Comparison of ENCODE assay signal across 8 cellular contexts in genomic region chr9:136671646-136672430, GRCh38. TPM values are rescaled to one million over a fixed set of nuclear protein-coding genes. Genes with fewer than 3 reads are reported as not detected.
DNase-seq lines count a peak whose midpoint lies in the region; ATAC-seq and TF ChIP-seq lines count a peak whose summit lies in the region.

No MANE protein-coding gene starts in this region.

- H3K79me2 ChIP-seq in OCI-LY1 (ENCODE audit: insufficient read depth, low read length): no peaks in the 10 kb centered on the region

- no peaks in the 10 kb centered on the region for H3K9me3 Mint-ChIP-seq in activated naive CD8-positive, alpha-beta T cell treated with anti-CD3 and anti-CD28 coated beads, Interleukin-2, amount 10 ng/mL, durations not matched to agents 7 days and 5 days

- H4K20me1 ChIP-seq in OCI-LY1 (ENCODE audit: insufficient read depth, low read length): no peaks in the 10 kb centered on the region

- H3K27me3 ChIP-seq in OCI-LY1 (ENCODE audit: insufficient read depth, low read length) (peaks cover 12% of the 10 kb centered on the region; the same call in 1 of the 2 replicates), thyroid gland (no peaks in the 10 kb centered on the region)

- TF ChIP-seq POLR2A in thyroid gland (IDR thresholded peaks at IDR 0.05) (no peak), lower leg skin (IDR thresholded peaks at IDR 0.05) (no peak)

- no peak overlapping the region for H3K4me3 ChIP-seq in GM12864 (ENCODE audit: low read depth, low read length)
- no peak overlapping the region for H3K4me3 ChIP-seq in OCI-LY1 (ENCODE audit: low read depth, low read length, poor library complexity, severe bottlenecking)
- H3K4me3 ChIP-seq in thyroid gland (replicated peaks in 1 of 3): no peak overlapping the region
- H3K4me3 ChIP-seq in lower leg skin (ENCODE audit: low read depth, poor library complexity, severe bottlenecking): no peak overlapping the region

- ATAC-seq in activated naive CD8-positive, alpha-beta T cell treated with anti-CD3 and anti-CD28 coated beads, Interleukin-2, amount 10 ng/mL, durations not matched to agents 7 days and 5 days (ENCODE audit: low read depth): peak; percentile 31
- ATAC-seq in left lobe of liver (peak; percentile 29), GM21528 (IDR thresholded peaks at IDR 0.05; ENCODE audit: low FRiP score, unreplicated experiment) (no peak)

- peaks cover 5% of the 10 kb centered on the region for H3K4me1 Mint-ChIP-seq in activated naive CD8-positive, alpha-beta T cell treated with anti-CD3 and anti-CD28 coated beads, Interleukin-2, amount 10 ng/mL, durations not matched to agents 7 days and 5 days

- H3K9me3 ChIP-seq in OCI-LY1 (ENCODE audit: low read length): no peaks in the 10 kb centered on the region
- H3K9me3 ChIP-seq in thyroid gland: no peaks in the 10 kb centered on the region

- WGBS in thyroid gland, 2 donors: 20 to 80% methylated on average over 3 to 7 of the region's 27 CpGs
- WGBS in lower leg skin, 2 donors: 46 to 48% methylated on average over 21 to 23 of the region's 27 CpGs

- H3F3A ChIP-seq in OCI-LY1 (ENCODE audit: insufficient read depth, low read length): no peaks in the 10 kb centered on the region

- H3K9me2 ChIP-seq in OCI-LY1 (ENCODE audit: low read depth, low read length): no peaks in the 10 kb centered on the region

- no peak overlapping the region for H3K4me3 Mint-ChIP-seq in activated naive CD8-positive, alpha-beta T cell treated with anti-CD3 and anti-CD28 coated beads, Interleukin-2, amount 10 ng/mL, durations not matched to agents 7 days and 5 days

- H3K27me3 Mint-ChIP-seq in activated naive CD8-positive, alpha-beta T cell treated with anti-CD3 and anti-CD28 coated beads, Interleukin-2, amount 10 ng/mL, durations not matched to agents 7 days and 5 days: no peaks in the 10 kb centered on the region

- H3K27ac ChIP-seq in OCI-LY1 (ENCODE audit: low read depth, low read length, poor library complexity, severe bottlenecking) (no peak overlapping the region), thyroid gland (no peak overlapping the region)

- H2AFZ ChIP-seq in OCI-LY1 (ENCODE audit: low read length): no peak overlapping the region

- H3K27ac Mint-ChIP-seq in activated naive CD8-positive, alpha-beta T cell treated with anti-CD3 and anti-CD28 coated beads, Interleukin-2, amount 10 ng/mL, durations not matched to agents 7 days and 5 days: no peak overlapping the region

- no peak overlapping the region for H3K9ac ChIP-seq in OCI-LY1 (ENCODE audit: low read length)

- intact Hi-C loops in thyroid gland (cut with DNase I): no loop called here
- intact Hi-C loops in lower leg skin (cut with DNase I; ENCODE audit: low total_unique reads): no loop called here

- POLR2A ChIA-PET in activated naive CD8-positive, alpha-beta T cell treated with anti-CD3 and anti-CD28 coated beads, Interleukin-2, amount 10 ng/mL, durations not matched to agents 7 days and 5 days (lab: Charles Lee): interaction anchor here (1.0 to 2.3 kb wide), 4 partner anchors 11 to 94 kb away, joined by 3 to 9 read pairs (median 3); partner anchors contain the start of gene AGPAT2

- DNase-seq in GM12864 (ENCODE audit: low read depth): no peak
- DNase-seq in activated naive CD8-positive, alpha-beta T cell treated with anti-CD3 and anti-CD28 coated beads, Interleukin-2, amount 10 ng/mL, durations not matched to agents 7 days and 5 days: peak; percentile 67
- DNase-seq in left lobe of liver (ENCODE audit: low spot score): no peak
- peak; percentile 36 to 45 for DNase-seq in thyroid gland
- DNase-seq in lower leg skin (ENCODE audit: low spot score in 2 of 2): no peak
- DNase-seq in middle frontal gyrus (ENCODE audit: extremely low spot score, low spot score): no peak

- no peaks in the 10 kb centered on the region for H3K4me1 ChIP-seq in OCI-LY1 (ENCODE audit: insufficient read depth, low read length, severe bottlenecking)
- H3K4me1 ChIP-seq in thyroid gland: peaks cover 0 to 5% of the 10 kb centered on the region in 2 donors

- H3K4me2 ChIP-seq in OCI-LY1 (ENCODE audit: low read length): no peak overlapping the region

- H3K36me3 ChIP-seq in OCI-LY1 (ENCODE audit: insufficient read depth, low read length) (no peaks in the 10 kb centered on the region), thyroid gland (peaks cover 6 to 8% of the 10 kb centered on the region in 2 donors)

- no peaks in the 10 kb centered on the region for H3K36me3 Mint-ChIP-seq in activated naive CD8-positive, alpha-beta T cell treated with anti-CD3 and anti-CD28 coated beads, Interleukin-2, amount 10 ng/mL, durations not matched to agents 7 days and 5 days

- TF ChIP-seq CTCF in GM12864 (IDR thresholded peaks at IDR 0.05; ENCODE audit: low read depth, low read length, missing control alignments) (peak; percentile 87), OCI-LY1 (IDR thresholded peaks at IDR 0.05; ENCODE audit: low read length) (peak; percentile 92), thyroid gland (IDR thresholded peaks at IDR 0.05) (peak; percentile 41 to 83 (median 66)), lower leg skin (IDR thresholded peaks at IDR 0.05) (no peak)

RNA-seq across cellular contexts. Expression of gene EGFL7, which starts 9.1 kb away (rescaled TPM):
- total RNA-seq in activated naive CD8-positive, alpha-beta T cell treated with anti-CD3 and anti-CD28 coated beads, Interleukin-2, amount 10 ng/mL, durations not matched to agents 7 days and 5 days: 1 to 10 TPM in 1 of 2 experiments, under 1 TPM in 1; 1.00 to 1.1 TPM
- total RNA-seq in left lobe of liver (42.3 TPM), thyroid gland (100 to 1,000 TPM in 1 of 4 donors, 10 to 100 TPM in 3; 38.4 to 143 (median 81.6) TPM), lower leg skin (10 to 100 TPM; 27.8 to 62.2 (median 46.2) TPM)

RNA-seq across cellular contexts. Expression of gene AGPAT2, which starts 15.4 kb away (rescaled TPM):
- 10 to 100 TPM; 21.6 to 24.8 TPM for total RNA-seq in activated naive CD8-positive, alpha-beta T cell treated with anti-CD3 and anti-CD28 coated beads, Interleukin-2, amount 10 ng/mL, durations not matched to agents 7 days and 5 days
- total RNA-seq in left lobe of liver (213 TPM), thyroid gland (10 to 100 TPM; 58.6 to 78.7 (median 72.0) TPM), lower leg skin (10 to 100 TPM; 52.4 to 77.7 (median 63.5) TPM)

RNA-seq across cellular contexts. Expression of gene DIPK1B, which starts 40.5 kb away (rescaled TPM):
- under 1 TPM in 1 of 2 experiments, not detected in 1; 0.11 TPM for total RNA-seq in activated naive CD8-positive, alpha-beta T cell treated with anti-CD3 and anti-CD28 coated beads, Interleukin-2, amount 10 ng/mL, durations not matched to agents 7 days and 5 days
- 3.0 TPM for total RNA-seq in left lobe of liver
- total RNA-seq in thyroid gland: 10 to 100 TPM; 19.4 to 23.6 (median 22.6) TPM
- total RNA-seq in lower leg skin: 10 to 100 TPM in 2 of 4 donors, 1 to 10 TPM in 2; 7.1 to 13.5 (median 9.5) TPM

Comparison
In these comparisons a context has a peak if more than half of its experiments do, and no peak if none do; other contexts are left out.
1. DNase-seq: peak in activated naive CD8-positive, alpha-beta T cell treated with anti-CD3 and anti-CD28 coated beads, Interleukin-2, amount 10 ng/mL, durations not matched to agents 7 days and 5 days (single experiment) and thyroid gland (2 of 2); none in GM12864 (single experiment), left lobe of liver (single experiment), lower leg skin (0 of 2) and middle frontal gyrus (single experiment).
2. CTCF ChIP-seq: peak in GM12864 (single experiment), OCI-LY1 (single experiment) and thyroid gland (6 of 6); none in lower leg skin (0 of 3).
3. RNA of gene EGFL7, which starts 9.1 kb away (total RNA-seq): 38.4 to 143 TPM in thyroid gland, 27.8 to 62.2 TPM in lower leg skin and 42.3 TPM in left lobe of liver (single experiment); 1.00 to 1.1 TPM in activated naive CD8-positive, alpha-beta T cell treated with anti-CD3 and anti-CD28 coated beads, Interleukin-2, amount 10 ng/mL, durations not matched to agents 7 days and 5 days; every median in the first group is over 10 times any median in the second.